ENCODE assay signal across 24 cellular contexts in genomic region chr17:64187093-64187895, GRCh38. TPM values are rescaled to one million over a fixed set of nuclear protein-coding genes. Genes with fewer than 3 reads are reported as not detected.
DNase-seq lines count a peak whose midpoint lies in the region; ATAC-seq and TF ChIP-seq lines count a peak whose summit lies in the region.
"Had no signal": no experiment of that assay in that cellular context is flagged by ENCODE, and none has a peak within 500 bp of the region (broad histone marks: within the 10 kb centered on the region; RNA-seq: fewer than 3 reads in every experiment).

No MANE protein-coding gene starts in this region.

- H3K4me3 ChIP-seq in HEK293 (ENCODE audit: low read depth, low read length) (no peak overlapping the region), Peyer's patch (no peak overlapping the region), psoas muscle (no peak overlapping the region)
- H3K4me3 ChIP-seq: coronary artery, GM23338, upper lobe of left lung had no signal

- TF ChIP-seq POLR2A in Peyer's patch (IDR thresholded peaks at IDR 0.05) = no peak

- H3K27ac ChIP-seq in HEK293 (ENCODE audit: extremely low read depth, low read depth, low read length) (no peak overlapping the region), Peyer's patch (peak overlapping the region in 2 of 4 donors; percentile 22 to 31), psoas muscle (peak overlapping the region; percentile 48)
- H3K27ac ChIP-seq: upper lobe of left lung had no signal

- no peak overlapping the region for H3K27ac Mint-ChIP-seq in endothelial cell (ENCODE audit: unreplicated experiment)
- H3K27ac Mint-ChIP-seq: activated B cell treated with CpG ODN at 0.5 μM for 24 hours; activated naive CD4-positive, alpha-beta T cell treated with anti-CD3 and anti-CD28 coated beads, Interleukin-2, amount 10 ng/mL, durations not matched to agents 7 days and 5 days; GM23338; mesothelial cell of epicardium had no signal

- no peaks in the 10 kb centered on the region for H3K27me3 ChIP-seq in Peyer's patch
- H3K27me3 ChIP-seq in psoas muscle (ENCODE audit: insufficient read depth in 3 of 3, low read length in 2 of 3) = no peaks in the 10 kb centered on the region
- H3K27me3 ChIP-seq: upper lobe of left lung had no signal

- H3K27me3 Mint-ChIP-seq in endothelial cell (ENCODE audit: unreplicated experiment) = peaks cover 3% of the 10 kb centered on the region
- H3K27me3 Mint-ChIP-seq: activated B cell treated with CpG ODN at 0.5 μM for 24 hours; activated naive CD4-positive, alpha-beta T cell treated with anti-CD3 and anti-CD28 coated beads, Interleukin-2, amount 10 ng/mL, durations not matched to agents 7 days and 5 days; naive thymus-derived CD8-positive, alpha-beta T cell had no signal

- CTCF ChIA-PET in HEK293 (lab: Yijun Ruan, JAX) = no interaction called here

- WGBS in psoas muscle, 3 donors = 60 to 81% (median 64%) methylated on average over 11 of the region's 11 CpGs

- POLR2A ChIA-PET in HEK293 (lab: Yijun Ruan, JAX) = no interaction called here

- no peak for ATAC-seq in psoas muscle
- ATAC-seq: GM23338; left ventricle myocardium superior; naive thymus-derived CD8-positive, alpha-beta T cell had no signal

- intact Hi-C loops in psoas muscle (cut with DNase I) = no loop called here

- H3K4me1 ChIP-seq in HEK293 (ENCODE audit: control insufficient read depth, insufficient read depth, low read length) (no peaks in the 10 kb centered on the region), Peyer's patch (peaks cover 0 to 17% (median 0%) of the 10 kb centered on the region in 4 donors), psoas muscle (peaks cover 26% of the 10 kb centered on the region)

- H3K9me3 Mint-ChIP-seq in endothelial cell (ENCODE audit: unreplicated experiment) = no peaks in the 10 kb centered on the region
- H3K9me3 Mint-ChIP-seq: activated B cell treated with CpG ODN at 0.5 μM for 24 hours; activated naive CD4-positive, alpha-beta T cell treated with anti-CD3 and anti-CD28 coated beads, Interleukin-2, amount 10 ng/mL, durations not matched to agents 7 days and 5 days; GM23338; mesothelial cell of epicardium; naive thymus-derived CD8-positive, alpha-beta T cell had no signal

- peak overlapping the region; percentile 63 for H3K4me3 Mint-ChIP-seq in endothelial cell (ENCODE audit: unreplicated experiment)
- H3K4me3 Mint-ChIP-seq: activated B cell treated with CpG ODN at 0.5 μM for 24 hours; activated naive CD4-positive, alpha-beta T cell treated with anti-CD3 and anti-CD28 coated beads, Interleukin-2, amount 10 ng/mL, durations not matched to agents 7 days and 5 days; GM23338; mesothelial cell of epicardium; naive thymus-derived CD8-positive, alpha-beta T cell had no signal

- DNase-seq in Peyer's patch (peak in 2 of 3 donors; percentile 62 to 70), endothelial cell (ENCODE audit: low spot score) (no peak), psoas muscle (no peak), cortex of kidney (lab: John Stamatoyannopoulos, UW) (no peak), dedifferentiated amniotic fluid mesenchymal stem cell (ENCODE audit: extremely low spot score) (no peak), UCSD-AML1 (lab: John Stamatoyannopoulos, UW; ENCODE audit: unreplicated experiment) (no peak)
- DNase-seq: activated B cell treated with CpG ODN at 0.5 μM for 24 hours; activated CD4-positive, alpha-beta T cell treated with anti-CD3 and anti-CD28 coated beads, Interleukin-2, amount 50 U/mL, for 4 hours; activated naive CD4-positive, alpha-beta T cell treated with anti-CD3 and anti-CD28 coated beads, Interleukin-2, amount 10 ng/mL, durations not matched to agents 7 days and 5 days; anterior cingulate cortex; left ventricle myocardium superior; naive thymus-derived CD8-positive, alpha-beta T cell; NCI-H1092; NCI-H187; NCI-H2171; NCI-H510A; retina; SHP77 treated with DMSO at 0.1 percent for 48 hours; stimulated activated CD4-positive, alpha-beta T cell treated with anti-CD3 and anti-CD28 coated beads, Interleukin-2, amount 100 ng/mL, for 48 hours had no signal

- TF ChIP-seq CTCF in HEK293 (tag by site-specific recombination; IDR thresholded peaks at IDR 0.05) (no peak), Peyer's patch (IDR thresholded peaks at IDR 0.05) (peak in 1 of 6 experiments; percentile 13), endothelial cell (IDR thresholded peaks at IDR 0.05; ENCODE audit: unreplicated experiment) (no peak), psoas muscle (IDR thresholded peaks at IDR 0.05) (no peak)

- peaks cover 10% of the 10 kb centered on the region for H3K4me1 Mint-ChIP-seq in endothelial cell (ENCODE audit: unreplicated experiment)
- H3K4me1 Mint-ChIP-seq: activated B cell treated with CpG ODN at 0.5 μM for 24 hours, GM23338 had no signal

- H3K36me3 Mint-ChIP-seq in endothelial cell (ENCODE audit: low read depth, unreplicated experiment) = peaks cover 7% of the 10 kb centered on the region

- peaks cover 0 to 8% of the 10 kb centered on the region in 2 experiments; a peak in 2 of 3 replicates for H3K36me3 ChIP-seq in HEK293 (ENCODE audit: control insufficient read depth in 2 of 2, insufficient read depth in 1 of 2, low read length in 2 of 2)
- H3K36me3 ChIP-seq in Peyer's patch = peaks cover 0 to 7% (median 0%) of the 10 kb centered on the region in 3 donors
- H3K36me3 ChIP-seq in psoas muscle (ENCODE audit: insufficient read depth in 1 of 2, low read depth in 1 of 2) = peaks cover 4 to 28% of the 10 kb centered on the region in 2 donors

- no peaks in the 10 kb centered on the region for H3K9me3 ChIP-seq in HEK293 (ENCODE audit: control insufficient read depth, insufficient read depth, low read depth, low read length)
- H3K9me3 ChIP-seq in Peyer's patch = no peaks in the 10 kb centered on the region
- no peaks in the 10 kb centered on the region for H3K9me3 ChIP-seq in psoas muscle
- H3K9me3 ChIP-seq: upper lobe of left lung had no signal

TF ChIP-seq in HEK293, 187 proteins besides CTCF, POLR2A, EP300 and RAD21:
- TF ChIP-seq GLIS2 (tag by site-specific recombination; IDR thresholded peaks at IDR 0.05) (0 out of 2 replicates have a peak, but pooled peaks have one; percentile 17), ZFHX2 (tag by site-specific recombination; conservative IDR thresholded peaks at IDR 0.05) (0 out of 2 replicates have a peak, but pooled peaks have one; percentile 32), PRDM1 (tag by site-specific recombination; IDR thresholded peaks at IDR 0.05) (no peak)

RNA-seq across cellular contexts. Expression of gene ERN1, which starts 57.4 kb away (rescaled TPM):
- total RNA-seq in Peyer's patch (10 to 100 TPM; 17.2 to 30.0 (median 24.0) TPM), endothelial cell (ENCODE audit: unreplicated experiment) (16.7 TPM), psoas muscle (10 to 100 TPM; 10.6 to 16.6 (median 14.2) TPM)
- polyA plus RNA-seq in psoas muscle = 1 to 10 TPM; 2.8 to 7.6 (median 5.4) TPM

Comparison
In these comparisons a context has a peak if more than half of its experiments do, and no peak if none do; other contexts are left out.
1. DNase-seq: peak in Peyer's patch (2 of 3); none in endothelial cell (single experiment), psoas muscle (0 of 2), cortex of kidney (single experiment), dedifferentiated amniotic fluid mesenchymal stem cell (single experiment) and UCSD-AML1 (single experiment).